ENCODE assay signal across 14 cellular contexts in the genomic region with DNA sequence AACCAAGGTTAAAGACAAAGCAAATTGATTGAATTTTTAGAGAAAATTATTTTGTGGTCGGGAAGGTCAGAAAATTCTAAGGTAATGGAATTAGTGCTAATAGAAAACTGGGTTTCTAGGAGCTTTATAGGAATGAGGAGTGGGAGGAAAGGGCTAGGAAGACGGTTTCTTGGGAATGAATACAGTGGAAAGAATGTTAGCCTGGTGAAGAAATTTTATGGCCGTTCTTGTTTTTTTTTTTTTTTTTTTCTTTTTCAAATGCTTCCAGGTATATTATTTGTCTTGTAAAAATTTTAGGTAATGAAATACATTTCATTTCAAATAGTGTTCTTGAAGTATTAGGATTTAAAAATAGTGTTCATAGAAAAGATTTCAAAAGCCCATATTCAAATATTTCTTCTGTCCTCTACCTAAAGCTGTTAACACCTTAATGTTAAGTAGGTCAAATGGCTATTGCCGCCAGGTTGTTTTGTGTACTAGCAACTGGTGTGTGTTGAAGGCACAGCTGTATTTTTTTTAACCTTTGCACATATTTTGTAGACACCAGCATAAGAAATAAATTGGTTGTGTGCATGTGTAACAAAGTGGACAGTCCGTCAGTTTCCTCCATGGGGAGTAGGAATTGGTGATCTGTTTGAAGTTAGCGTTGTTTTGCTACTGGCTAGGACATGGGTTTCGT. TPM values are rescaled to one million over a fixed set of nuclear protein-coding genes. Genes with fewer than 3 reads are reported as not detected.
A peak's percentile ranks its signal among the peaks of the same experiment; 100 is the strongest.
DNase-seq lines count a peak whose midpoint lies in the region; ATAC-seq, FAIRE-seq and TF ChIP-seq lines count a peak whose summit lies in the region.
"Had no signal": no experiment of that assay in that cellular context is flagged by ENCODE, and none has a peak within 500 bp of the region (broad histone marks: within the 10 kb centered on the region; RNA-seq: fewer than 3 reads in every experiment).

No MANE protein-coding gene starts in this region.

- H3K9me3 Mint-ChIP-seq in activated naive CD8-positive, alpha-beta T cell treated with anti-CD3 and anti-CD28 coated beads for 36 hours: peaks cover 6% of the 10 kb centered on the region

- ATAC-seq in Right ventricle myocardium inferior (no peak), esophagus mucosa (no peak), HG03342 (IDR thresholded peaks at IDR 0.05; ENCODE audit: unreplicated experiment) (no peak), GM18511 (IDR thresholded peaks at IDR 0.05; ENCODE audit: unreplicated experiment) (no peak)
- ATAC-seq: A549 had no signal

- H3K36me3 ChIP-seq in left ventricle myocardium inferior (no peaks in the 10 kb centered on the region), muscle layer of duodenum (ENCODE audit: control insufficient read depth in 1 of 2, insufficient read depth in 2 of 2, low read length in 2 of 2) (no peaks in the 10 kb centered on the region)

- H3K9me3 ChIP-seq in left ventricle myocardium inferior (replicated peaks) (no peaks in the 10 kb centered on the region), muscle layer of duodenum (ENCODE audit: control insufficient read depth in 1 of 2, low read length in 2 of 2) (no peaks in the 10 kb centered on the region)
- H3K9me3 ChIP-seq: A549 had no signal

- no peak for DNase-seq in left ventricle myocardium inferior
- DNase-seq in Right ventricle myocardium inferior (ENCODE audit: missing footprints): no peak
- no peak for DNase-seq in activated naive CD8-positive, alpha-beta T cell treated with anti-CD3 and anti-CD28 coated beads for 36 hours
- DNase-seq: activated CD8-positive, alpha-beta memory T cell treated with anti-CD3 and anti-CD28 coated beads, Interleukin-2, amount 50 U/mL, for 48 hours; activated naive CD4-positive, alpha-beta T cell treated with anti-CD3 and anti-CD28 coated beads for 36 hours; CD4-positive, alpha-beta T cell; GOT3; NCI-H1436 treated with DMSO at 0.1 percent for 48 hours had no signal

- no peak overlapping the region for H3K27ac Mint-ChIP-seq in activated naive CD8-positive, alpha-beta T cell treated with anti-CD3 and anti-CD28 coated beads for 36 hours
- H3K27ac Mint-ChIP-seq: activated naive CD4-positive, alpha-beta T cell treated with anti-CD3 and anti-CD28 coated beads for 36 hours; CD4-positive, alpha-beta T cell had no signal

- peaks cover 45% of the 10 kb centered on the region for H3K27me3 Mint-ChIP-seq in activated naive CD8-positive, alpha-beta T cell treated with anti-CD3 and anti-CD28 coated beads for 36 hours

- H3K4me1 Mint-ChIP-seq in activated naive CD8-positive, alpha-beta T cell treated with anti-CD3 and anti-CD28 coated beads for 36 hours: peaks cover 9% of the 10 kb centered on the region

- peak overlapping the region; percentile 27 for H3K27ac ChIP-seq in left ventricle myocardium inferior (replicated peaks)
- peak overlapping the region; percentile 68 for H3K27ac ChIP-seq in muscle layer of duodenum (ENCODE audit: low read length)
- H3K27ac ChIP-seq: A549 had no signal

- H3K27me3 ChIP-seq in left ventricle myocardium inferior (ENCODE audit: low read depth): no peaks in the 10 kb centered on the region
- no peaks in the 10 kb centered on the region for H3K27me3 ChIP-seq in muscle layer of duodenum (ENCODE audit: low read depth, low read length)

- intact Hi-C loops in left ventricle myocardium inferior (cut with micrococcal nuclease): no loop called here
- intact Hi-C loops in Right ventricle myocardium inferior (cut with DNase I): no loop called here

- H3K4me1 ChIP-seq in left ventricle myocardium inferior (peaks cover 71% of the 10 kb centered on the region), muscle layer of duodenum (ENCODE audit: control insufficient read depth in 1 of 2, insufficient read depth in 2 of 2, low read length in 2 of 2) (peaks cover 5 to 21% of the 10 kb centered on the region in 2 donors)

- TF ChIP-seq CTCF in left ventricle myocardium inferior (IDR thresholded peaks at IDR 0.05; ENCODE audit: borderline replicate concordance): no peak

- H3K4me3 Mint-ChIP-seq in activated naive CD8-positive, alpha-beta T cell treated with anti-CD3 and anti-CD28 coated beads for 36 hours: no peak overlapping the region
- H3K4me3 Mint-ChIP-seq: activated naive CD4-positive, alpha-beta T cell treated with anti-CD3 and anti-CD28 coated beads for 36 hours; CD4-positive, alpha-beta T cell had no signal

- peaks cover 3% of the 10 kb centered on the region for H3K36me3 Mint-ChIP-seq in activated naive CD8-positive, alpha-beta T cell treated with anti-CD3 and anti-CD28 coated beads for 36 hours

- peak; percentile 43 for FAIRE-seq in endometrium (lab: Jason Lieb, UNC)
- FAIRE-seq: A549 had no signal

- H3K4me3 ChIP-seq in left ventricle myocardium inferior (no peak overlapping the region), muscle layer of duodenum (ENCODE audit: low read depth in 1 of 2, low read length in 2 of 2) (no peak overlapping the region)
- H3K4me3 ChIP-seq: A549 had no signal

RNA-seq across cellular contexts. Expression of a gene that starts 32.3 kb away (rescaled TPM):
- total RNA-seq in left ventricle myocardium inferior (54.9 TPM), Right ventricle myocardium inferior (58.5 TPM), esophagus mucosa (134 TPM)
- total RNA-seq in activated naive CD8-positive, alpha-beta T cell treated with anti-CD3 and anti-CD28 coated beads for 36 hours: 10 to 100 TPM; 18.7 to 23.5 TPM
